In genomic region chr3:178096955-178097354, GRCh38 we compare ENCODE assay signal across 23 cellular contexts.
A peak's percentile ranks its signal among the peaks of the same experiment; 100 is the strongest.
DNase-seq lines count a peak whose midpoint lies in the region; ATAC-seq, FAIRE-seq and TF ChIP-seq lines count a peak whose summit lies in the region.
"Had no signal": no experiment of that assay in that cellular context is flagged by ENCODE, and none has a peak within 500 bp of the region (broad histone marks: within the 10 kb centered on the region; RNA-seq: fewer than 3 reads in every experiment).

No MANE protein-coding gene starts in this region.

- H3K27ac ChIP-seq in HepG2 (ENCODE audit: extremely low read length, insufficient read depth, low read length) (no peak overlapping the region), right lobe of liver (no peak overlapping the region)
- H3K27ac ChIP-seq: BLaER1 treated with 17β-estradiol and CSF1 and Interleukin-3, amounts not matched to agents 10 nM and 100 nM had no signal

- H3K27me3 Mint-ChIP-seq in brain (no peaks in the 10 kb centered on the region), nephron progenitor cell (ENCODE audit: low read depth, poor library complexity) (no peaks in the 10 kb centered on the region)
- H3K27me3 Mint-ChIP-seq: CD4-positive, alpha-beta T cell had no signal

- H3K4me3 ChIP-seq in HepG2 (replicated peaks in 1 of 3; ENCODE audit: insufficient read depth in 1 of 3, low read depth in 2 of 3, low read length in 3 of 3): no peak overlapping the region
- no peak overlapping the region for H3K4me3 ChIP-seq in right lobe of liver
- H3K4me3 ChIP-seq: A549; BLaER1 treated with 17β-estradiol and CSF1 and Interleukin-3, amounts not matched to agents 10 nM and 100 nM; GM12878; HAP-1 had no signal

- POLR2A ChIA-PET in HepG2 (lab: Yijun Ruan, JAX): no interaction called here

- intact Hi-C loops in HepG2 (cut with micrococcal nuclease; ENCODE audit: unreplicated experiment) (no loop called here), right lobe of liver (cut with DNase I) (no loop called here)

- no peak for FAIRE-seq in HepG2 (lab: Jason Lieb, UNC)
- FAIRE-seq: A549, D721Med, GM12878, H54 had no signal

- no TSS peak for BruUV-seq in HepG2 (replicated peaks; lab: Mats Ljungman, UMichigan)

- H3K9me3 Mint-ChIP-seq in brain: peaks cover 23 to 44% (median 28%) of the 10 kb centered on the region in 5 experiments
- peaks cover 45% of the 10 kb centered on the region for H3K9me3 Mint-ChIP-seq in nephron progenitor cell

- H3K4me3 Mint-ChIP-seq in brain: no peak overlapping the region
- no peak overlapping the region for H3K4me3 Mint-ChIP-seq in nephron progenitor cell
- H3K4me3 Mint-ChIP-seq: CD14-positive monocyte; CD4-positive, alpha-beta T cell; CD8-positive, alpha-beta memory T cell; HFFc6 had no signal

- ATAC-seq in HepG2: no peak
- ATAC-seq in right lobe of liver: no peak
- ATAC-seq: GM12878 had no signal

- H3K27ac Mint-ChIP-seq in brain (peak overlapping the region; percentile 87 to 97 (median 94)), nephron progenitor cell (peak overlapping the region; percentile 24)
- H3K27ac Mint-ChIP-seq: CD14-positive monocyte; CD4-positive, alpha-beta T cell; HFFc6 had no signal

- H2AFZ ChIP-seq in HepG2 (ENCODE audit: low read length): no peak overlapping the region

- H3K36me3 Mint-ChIP-seq in brain (peaks cover 22% of the 10 kb centered on the region), nephron progenitor cell (ENCODE audit: low read depth) (peaks cover 50% of the 10 kb centered on the region)
- H3K36me3 Mint-ChIP-seq: CD14-positive monocyte had no signal

- TF ChIP-seq CTCF in HepG2 (CRISPR knock-in tag; IDR thresholded peaks at IDR 0.05) (no peak), right lobe of liver (IDR thresholded peaks at IDR 0.05) (no peak), brain (conservative IDR thresholded peaks at IDR 0.05) (no peak), nephron progenitor cell (IDR thresholded peaks at IDR 0.05) (no peak)

- in situ Hi-C loops in HepG2 (cut with HindIII; ENCODE audit: extremely low pct_ligation_motif_present, low pct_unique_long_range_greater_than_20kb): no loop called here

- H3K27me3 ChIP-seq in HepG2 (ENCODE audit: control insufficient read depth in 1 of 2, insufficient read depth in 2 of 2, low read length in 2 of 2) (no peaks in the 10 kb centered on the region), right lobe of liver (no peaks in the 10 kb centered on the region)
- H3K27me3 ChIP-seq: BE2C; BLaER1 treated with 17β-estradiol and CSF1 and Interleukin-3, amounts not matched to agents 10 nM and 100 nM had no signal

- H4K20me1 ChIP-seq in HepG2 (ENCODE audit: insufficient read depth, low read length): no peaks in the 10 kb centered on the region
- H4K20me1 ChIP-seq: BLaER1 treated with 17β-estradiol and CSF1 and Interleukin-3, amounts not matched to agents 10 nM and 100 nM had no signal

- H3K9ac ChIP-seq in HepG2 (ENCODE audit: insufficient read depth, low read depth, low read length): no peak overlapping the region
- H3K9ac ChIP-seq: BLaER1 treated with 17β-estradiol and CSF1 and Interleukin-3, amounts not matched to agents 10 nM and 100 nM had no signal

- DNase-seq in HepG2 (ENCODE audit: low spot score) (no peak), right lobe of liver (no peak), nephron progenitor cell (no peak), NCI-H146 treated with DMSO at 0.1 percent for 48 hours (lab: John Stamatoyannopoulos, UW; ENCODE audit: unreplicated experiment) (no peak)
- DNase-seq in stimulated activated CD4-positive, alpha-beta T cell treated with anti-CD3 and anti-CD28 coated beads, Interleukin-4, amount 100 ng/mL, for 4 hours: no peak
- DNase-seq: 8988T; ACHN; BE2C; CD4-positive, alpha-beta T cell; CD8-positive, alpha-beta memory T cell; DMS 273 treated with DMSO at 0.1 percent for 48 hours; DMS79; GDM1; GOT3 had no signal

- no peak for TF ChIP-seq POLR2A in HepG2 (IDR thresholded peaks at IDR 0.05; ENCODE audit: insufficient read depth in 1 of 2, low read depth in 2 of 2, low read length in 2 of 2)
- no peak for TF ChIP-seq POLR2A in right lobe of liver (IDR thresholded peaks at IDR 0.05)

- no peaks in the 10 kb centered on the region for H3K79me2 ChIP-seq in HepG2 (ENCODE audit: insufficient read depth, low read length)

- H3K4me1 ChIP-seq in HepG2 (ENCODE audit: insufficient read depth, low read length) (no peaks in the 10 kb centered on the region), right lobe of liver (no peaks in the 10 kb centered on the region)
- H3K4me1 ChIP-seq: BE2C; BLaER1 treated with 17β-estradiol and CSF1 and Interleukin-3, amounts not matched to agents 10 nM and 100 nM had no signal

- H3K4me1 Mint-ChIP-seq in brain: peaks cover 55% of the 10 kb centered on the region
- peaks cover 48% of the 10 kb centered on the region for H3K4me1 Mint-ChIP-seq in nephron progenitor cell
- H3K4me1 Mint-ChIP-seq: CD8-positive, alpha-beta memory T cell had no signal

- WGBS in HepG2 (ENCODE audit: low lambda C conversion rate): 0% methylated on average over 1 of the region's 1 CpG
- 95% methylated on average over 1 of the region's 1 CpG for WGBS in right lobe of liver (ENCODE audit: insufficient coverage, low coverage, low lambda C conversion rate, missing lambda C conversion rate)

- no peak for TF ChIP-seq EP300 in HepG2 (IDR thresholded peaks at IDR 0.05; ENCODE audit: low read depth in 2 of 2, low read length in 2 of 2)
- no peak for TF ChIP-seq EP300 in HepG2 (CRISPR knock-in tag; IDR thresholded peaks at IDR 0.05; ENCODE audit: borderline replicate concordance)

- TF ChIP-seq RAD21 in HepG2 (CRISPR knock-in tag; IDR thresholded peaks at IDR 0.05): no peak

- CTCF ChIA-PET in HepG2 (lab: Yijun Ruan, JAX; ENCODE audit: low intra/inter-chr PET ratio, low total read pairs): no interaction called here

- no peaks in the 10 kb centered on the region for H3K9me3 ChIP-seq in HepG2 (ENCODE audit: low read length)
- no peaks in the 10 kb centered on the region for H3K9me3 ChIP-seq in right lobe of liver
- H3K9me3 ChIP-seq: A549, BE2C, HAP-1 had no signal

- no peak overlapping the region for H3K4me2 ChIP-seq in HepG2 (ENCODE audit: low read depth, low read length)
- H3K4me2 ChIP-seq: A549; BLaER1 treated with 17β-estradiol and CSF1 and Interleukin-3, amounts not matched to agents 10 nM and 100 nM had no signal

- H3K36me3 ChIP-seq in HepG2 (replicated peaks in 1 of 2; ENCODE audit: control insufficient read depth in 1 of 2, insufficient read depth in 2 of 2, low read length in 2 of 2): no peaks in the 10 kb centered on the region
- no peaks in the 10 kb centered on the region for H3K36me3 ChIP-seq in right lobe of liver
- H3K36me3 ChIP-seq: BE2C; BLaER1 treated with 17β-estradiol and CSF1 and Interleukin-3, amounts not matched to agents 10 nM and 100 nM; HAP-1 had no signal

TF ChIP-seq in HepG2, 621 proteins besides CTCF, POLR2A, EP300 and RAD21:
- TF ChIP-seq HNRNPK (IDR thresholded peaks at IDR 0.05; ENCODE audit: low read depth, low read length, poor library complexity, severe bottlenecking): peak; percentile 57
- TF ChIP-seq ZNF7 (CRISPR knock-in tag; IDR thresholded peaks at IDR 0.05): no peak
